Comparison of ENCODE assay signal across 1 cellular context in genomic region chr6:42563697-42564495, GRCh38.
TF ChIP-seq lines count a peak whose summit lies in the region.

TSS of gene UBR2 (plus strand) at chr6:42564029. CDS start at chr6:42564320, 291 bp downstream.

TF ChIP-seq in HEK293, 187 proteins besides CTCF, POLR2A, EP300 and RAD21 (continued from another document):
- no peak for TF ChIP-seq ZNF513 (tag by site-specific recombination; IDR thresholded peaks at IDR 0.05)
- TF ChIP-seq ZNF354C (tag by site-specific recombination; IDR thresholded peaks at IDR 0.05; ENCODE audit: borderline replicate concordance, low read depth): no peak
- peak; percentile 89 for TF ChIP-seq ZSCAN4 (tag by site-specific recombination; IDR thresholded peaks at IDR 0.05)
- peak; percentile 100 for TF ChIP-seq ZNF76 (tag by site-specific recombination; IDR thresholded peaks at IDR 0.05; ENCODE audit: borderline replicate concordance, low read depth)
- no peak for TF ChIP-seq ZNF202 (tag by site-specific recombination; IDR thresholded peaks at IDR 0.05; ENCODE audit: borderline replicate concordance)
- no peak for TF ChIP-seq GLI2 (tag by site-specific recombination; IDR thresholded peaks at IDR 0.05; ENCODE audit: borderline replicate concordance, low read depth)
- TF ChIP-seq SP3 (tag by site-specific recombination; IDR thresholded peaks at IDR 0.05): peak; percentile 96
- no peak for TF ChIP-seq ZNF302 (tag by site-specific recombination; IDR thresholded peaks at IDR 0.05; ENCODE audit: low read depth)
- no peak for TF ChIP-seq MZF1 (tag by site-specific recombination; IDR thresholded peaks at IDR 0.05; ENCODE audit: borderline replicate concordance)
- TF ChIP-seq ZNF211 (tag by site-specific recombination; IDR thresholded peaks at IDR 0.05; ENCODE audit: low read depth): no peak
- TF ChIP-seq ZNF548 (tag by site-specific recombination; IDR thresholded peaks at IDR 0.05): no peak
- TF ChIP-seq TCF7L2 (IDR thresholded peaks at IDR 0.05; ENCODE audit: borderline replicate concordance, low read depth, low read length): no peak
- TF ChIP-seq PRDM10 (tag by site-specific recombination; IDR thresholded peaks at IDR 0.05): peak; percentile 98
- peak; percentile 70 for TF ChIP-seq ZFP3 (tag by site-specific recombination; IDR thresholded peaks at IDR 0.05; ENCODE audit: low read depth)
- TF ChIP-seq ZNF660 (tag by site-specific recombination; IDR thresholded peaks at IDR 0.05): peak; percentile 76; the same call in 1 of the 2 replicates
- peak; percentile 80 for TF ChIP-seq ZNF2 (tag by site-specific recombination; IDR thresholded peaks at IDR 0.05)
- no peak for TF ChIP-seq ZNF830 (tag by site-specific recombination; IDR thresholded peaks at IDR 0.05; ENCODE audit: low read depth)
- no peak; the same call in 1 of the 2 replicates for TF ChIP-seq ZNF561 (tag by site-specific recombination; IDR thresholded peaks at IDR 0.05; ENCODE audit: borderline replicate concordance)
- TF ChIP-seq ZNF146 (tag by site-specific recombination; IDR thresholded peaks at IDR 0.05): peak; percentile 64
- peak; percentile 49; the same call in 1 of the 2 replicates for TF ChIP-seq REST (tag by site-specific recombination; IDR thresholded peaks at IDR 0.05)
- peak; percentile 95 for TF ChIP-seq ZNF501 (tag by site-specific recombination; IDR thresholded peaks at IDR 0.05)
- TF ChIP-seq PRDM4 (tag by site-specific recombination; IDR thresholded peaks at IDR 0.05): 0 out of 2 replicates have a peak, but pooled peaks have one; percentile 13
- no peak for TF ChIP-seq ZNF596 (tag by site-specific recombination; IDR thresholded peaks at IDR 0.05)
- TF ChIP-seq ZEB2 (tag by site-specific recombination; IDR thresholded peaks at IDR 0.05): no peak
- TF ChIP-seq ZNF704 (tag by site-specific recombination; IDR thresholded peaks at IDR 0.05): no peak
- TF ChIP-seq ZNF266 (tag by site-specific recombination; IDR thresholded peaks at IDR 0.05; ENCODE audit: low read depth): no peak
- TF ChIP-seq ZNF433 (tag by site-specific recombination; IDR thresholded peaks at IDR 0.05; ENCODE audit: low read depth): no peak
- no peak for TF ChIP-seq ZNF114 (tag by site-specific recombination; IDR thresholded peaks at IDR 0.05)
